In the genomic region with DNA sequence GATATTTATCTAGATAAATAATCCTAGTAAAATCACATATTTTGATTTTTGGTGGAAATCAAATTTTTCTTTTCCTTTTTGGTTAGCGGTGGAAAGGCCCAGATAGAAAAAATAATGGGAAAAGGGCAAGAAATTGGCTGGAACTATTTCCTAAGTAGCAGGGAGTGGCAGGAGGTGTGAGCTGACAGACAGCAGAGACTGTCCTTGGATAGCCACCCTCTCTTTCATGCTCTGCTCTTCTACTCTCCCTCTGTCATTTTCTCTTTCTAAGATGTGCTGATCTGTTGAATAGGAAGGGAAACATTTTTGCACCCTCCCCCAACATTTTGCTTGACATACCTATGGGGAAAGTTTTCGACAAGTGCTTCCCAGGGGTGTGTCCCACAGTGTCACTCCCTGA, we compare ENCODE assay signal across 1 cellular context.
TF ChIP-seq lines count a peak whose summit lies in the region.

No MANE protein-coding gene starts in this region.

TF ChIP-seq in GM23338, 12 proteins besides CTCF, POLR2A, EP300 and RAD21 (continued from another document):
- TF ChIP-seq, protein P1, sequence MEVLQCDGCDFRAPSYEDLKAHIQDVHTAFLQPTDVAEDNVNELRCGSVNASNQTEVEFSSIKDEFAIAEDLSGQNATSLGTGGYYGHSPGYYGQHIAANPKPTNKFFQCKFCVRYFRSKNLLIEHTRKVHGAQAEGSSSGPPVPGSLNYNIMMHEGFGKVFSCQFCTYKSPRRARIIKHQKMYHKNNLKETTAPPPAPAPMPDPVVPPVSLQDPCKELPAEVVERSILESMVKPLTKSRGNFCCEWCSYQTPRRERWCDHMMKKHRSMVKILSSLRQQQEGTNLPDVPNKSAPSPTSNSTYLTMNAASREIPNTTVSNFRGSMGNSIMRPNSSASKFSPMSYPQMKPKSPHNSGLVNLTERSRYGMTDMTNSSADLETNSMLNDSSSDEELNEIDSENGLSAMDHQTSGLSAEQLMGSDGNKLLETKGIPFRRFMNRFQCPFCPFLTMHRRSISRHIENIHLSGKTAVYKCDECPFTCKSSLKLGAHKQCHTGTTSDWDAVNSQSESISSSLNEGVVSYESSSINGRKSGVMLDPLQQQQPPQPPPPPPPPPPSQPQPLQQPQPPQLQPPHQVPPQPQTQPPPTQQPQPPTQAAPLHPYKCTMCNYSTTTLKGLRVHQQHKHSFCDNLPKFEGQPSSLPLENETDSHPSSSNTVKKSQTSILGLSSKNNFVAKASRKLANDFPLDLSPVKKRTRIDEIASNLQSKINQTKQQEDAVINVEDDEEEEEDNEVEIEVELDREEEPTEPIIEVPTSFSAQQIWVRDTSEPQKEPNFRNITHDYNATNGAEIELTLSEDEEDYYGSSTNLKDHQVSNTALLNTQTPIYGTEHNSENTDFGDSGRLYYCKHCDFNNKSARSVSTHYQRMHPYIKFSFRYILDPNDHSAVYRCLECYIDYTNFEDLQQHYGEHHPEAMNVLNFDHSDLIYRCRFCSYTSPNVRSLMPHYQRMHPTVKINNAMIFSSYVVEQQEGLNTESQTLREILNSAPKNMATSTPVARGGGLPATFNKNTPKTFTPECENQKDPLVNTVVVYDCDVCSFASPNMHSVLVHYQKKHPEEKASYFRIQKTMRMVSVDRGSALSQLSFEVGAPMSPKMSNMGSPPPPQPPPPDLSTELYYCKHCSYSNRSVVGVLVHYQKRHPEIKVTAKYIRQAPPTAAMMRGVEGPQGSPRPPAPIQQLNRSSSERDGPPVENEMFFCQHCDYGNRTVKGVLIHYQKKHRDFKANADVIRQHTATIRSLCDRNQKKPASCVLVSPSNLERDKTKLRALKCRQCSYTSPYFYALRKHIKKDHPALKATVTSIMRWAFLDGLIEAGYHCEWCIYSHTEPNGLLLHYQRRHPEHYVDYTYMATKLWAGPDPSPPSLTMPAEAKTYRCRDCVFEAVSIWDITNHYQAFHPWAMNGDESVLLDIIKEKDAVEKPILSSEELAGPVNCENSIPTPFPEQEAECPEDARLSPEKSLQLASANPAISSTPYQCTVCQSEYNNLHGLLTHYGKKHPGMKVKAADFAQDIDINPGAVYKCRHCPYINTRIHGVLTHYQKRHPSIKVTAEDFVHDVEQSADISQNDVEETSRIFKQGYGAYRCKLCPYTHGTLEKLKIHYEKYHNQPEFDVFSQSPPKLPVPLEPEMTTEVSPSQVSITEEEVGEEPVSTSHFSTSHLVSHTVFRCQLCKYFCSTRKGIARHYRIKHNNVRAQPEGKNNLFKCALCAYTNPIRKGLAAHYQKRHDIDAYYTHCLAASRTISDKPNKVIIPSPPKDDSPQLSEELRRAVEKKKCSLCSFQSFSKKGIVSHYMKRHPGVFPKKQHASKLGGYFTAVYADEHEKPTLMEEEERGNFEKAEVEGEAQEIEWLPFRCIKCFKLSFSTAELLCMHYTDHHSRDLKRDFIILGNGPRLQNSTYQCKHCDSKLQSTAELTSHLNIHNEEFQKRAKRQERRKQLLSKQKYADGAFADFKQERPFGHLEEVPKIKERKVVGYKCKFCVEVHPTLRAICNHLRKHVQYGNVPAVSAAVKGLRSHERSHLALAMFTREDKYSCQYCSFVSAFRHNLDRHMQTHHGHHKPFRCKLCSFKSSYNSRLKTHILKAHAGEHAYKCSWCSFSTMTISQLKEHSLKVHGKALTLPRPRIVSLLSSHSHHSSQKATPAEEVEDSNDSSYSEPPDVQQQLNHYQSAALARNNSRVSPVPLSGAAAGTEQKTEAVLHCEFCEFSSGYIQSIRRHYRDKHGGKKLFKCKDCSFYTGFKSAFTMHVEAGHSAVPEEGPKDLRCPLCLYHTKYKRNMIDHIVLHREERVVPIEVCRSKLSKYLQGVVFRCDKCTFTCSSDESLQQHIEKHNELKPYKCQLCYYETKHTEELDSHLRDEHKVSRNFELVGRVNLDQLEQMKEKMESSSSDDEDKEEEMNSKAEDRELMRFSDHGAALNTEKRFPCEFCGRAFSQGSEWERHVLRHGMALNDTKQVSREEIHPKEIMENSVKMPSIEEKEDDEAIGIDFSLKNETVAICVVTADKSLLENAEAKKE (CRISPR knock-in tag; IDR thresholded peaks at IDR 0.05), result no peak
- no peak for TF ChIP-seq EZH2 (IDR thresholded peaks at IDR 0.05; ENCODE audit: low read depth, unreplicated experiment)
